ENCODE assay signal across 8 cellular contexts in the genomic region with DNA sequence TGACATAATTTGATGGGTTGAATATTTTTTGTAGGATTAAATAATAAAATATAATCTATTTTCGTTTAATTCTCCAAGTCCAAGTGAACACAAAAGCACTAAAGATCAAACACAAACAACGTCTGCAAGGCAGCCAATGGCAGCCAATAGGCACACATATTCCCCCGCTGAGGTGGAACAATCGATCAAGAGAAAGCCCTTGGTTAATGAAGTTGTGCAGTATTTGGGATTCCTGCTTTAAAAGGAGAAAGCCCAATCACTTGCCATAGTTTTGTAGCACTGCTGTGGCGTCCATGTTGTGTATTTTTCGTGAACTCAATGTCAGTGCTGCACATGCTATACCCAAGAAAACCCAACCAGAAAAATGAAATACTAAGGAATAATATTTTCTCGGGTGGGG. TPM values are rescaled to one million over a fixed set of nuclear protein-coding genes. Genes with fewer than 3 reads are reported as not detected.
DNase-seq lines count a peak whose midpoint lies in the region; ATAC-seq and TF ChIP-seq lines count a peak whose summit lies in the region.

No MANE protein-coding gene starts in this region.

- DNase-seq in activated naive CD4-positive, alpha-beta T cell treated with anti-CD3 and anti-CD28 coated beads for 36 hours, result no peak
- no peak for DNase-seq in activated naive CD4-positive, alpha-beta T cell treated with Interleukin-2 at 50 U/mL for 16 hours
- DNase-seq in Panc1 (ENCODE audit: low read depth, low spot score), result no peak
- no peak for DNase-seq in glutamatergic neuron
- DNase-seq in thoracic aorta (ENCODE audit: low spot score), result no peak
- DNase-seq in GM20000 (ENCODE audit: low spot score), result no peak
- DNase-seq in H4 (ENCODE audit: low spot score), result no peak

- intact Hi-C loops in activated naive CD4-positive, alpha-beta T cell treated with anti-CD3 and anti-CD28 coated beads for 36 hours (cut with micrococcal nuclease), result loop anchor here (1.0 kb wide), 3 partner anchors 11 to 72 kb away; a partner anchor contains a TSS
- intact Hi-C loops in Panc1 (cut with micrococcal nuclease; ENCODE audit: unreplicated experiment), result loop anchor here (5.0 to 10.0 kb wide), 2 partner anchors 69 to 101 kb away; a partner anchor contains a TSS

- BruUV-seq in Panc1 (replicated peaks; lab: Mats Ljungman, UMichigan), result TSS peak; percentile 81

- H3K36me3 ChIP-seq in Panc1 (ENCODE audit: control insufficient read depth, insufficient read depth, low read length) (no peaks in the 10 kb centered on the region; the same call in 1 of the 2 replicates), thoracic aorta (no peaks in the 10 kb centered on the region)

- peaks cover 7% of the 10 kb centered on the region for H3K36me3 Mint-ChIP-seq in activated naive CD4-positive, alpha-beta T cell treated with anti-CD3 and anti-CD28 coated beads for 36 hours (ENCODE audit: low read depth)
- no peaks in the 10 kb centered on the region for H3K36me3 Mint-ChIP-seq in glutamatergic neuron (ENCODE audit: unreplicated experiment)

- no peak overlapping the region for H3K27ac Mint-ChIP-seq in activated naive CD4-positive, alpha-beta T cell treated with anti-CD3 and anti-CD28 coated beads for 36 hours
- H3K27ac Mint-ChIP-seq in glutamatergic neuron (ENCODE audit: unreplicated experiment), result no peak overlapping the region

- H3K27ac ChIP-seq in Panc1 (ENCODE audit: low read length) (no peak overlapping the region; the same call in 1 of the 2 replicates), thoracic aorta (peak overlapping the region in 1 of 2 donors; percentile 95)

- H3K4me3 ChIP-seq in Panc1 (ENCODE audit: low read depth in 2 of 2, low read length in 2 of 2) (peak overlapping the region; percentile 74 to 92), thoracic aorta (peak overlapping the region; percentile 96)

- H3K4me1 ChIP-seq in Panc1 (ENCODE audit: control insufficient read depth, insufficient read depth, low read length), result no peaks in the 10 kb centered on the region; the same call in 1 of the 2 replicates
- peaks cover 29 to 49% of the 10 kb centered on the region in 2 donors for H3K4me1 ChIP-seq in thoracic aorta (ENCODE audit: control insufficient read depth in 1 of 2, low read depth in 2 of 2)

- in situ Hi-C loops in Panc1 (cut with HindIII; ENCODE audit: low pct_unique_long_range_greater_than_20kb, low sequenced_read_pairs), result no loop called here

- POLR2A ChIA-PET in Panc1 (lab: Charles Lee), result no interaction called here

- no peaks in the 10 kb centered on the region for H3K27me3 Mint-ChIP-seq in activated naive CD4-positive, alpha-beta T cell treated with anti-CD3 and anti-CD28 coated beads for 36 hours (ENCODE audit: low read depth)
- H3K27me3 Mint-ChIP-seq in glutamatergic neuron (ENCODE audit: unreplicated experiment), result peaks cover 9% of the 10 kb centered on the region

- H3K9me3 ChIP-seq in Panc1 (ENCODE audit: control insufficient read depth, insufficient read depth, low read depth, low read length) (no peaks in the 10 kb centered on the region), thoracic aorta (no peaks in the 10 kb centered on the region)

- peak overlapping the region; percentile 89 for H3K4me3 Mint-ChIP-seq in activated naive CD4-positive, alpha-beta T cell treated with anti-CD3 and anti-CD28 coated beads for 36 hours
- peak overlapping the region; percentile 93 for H3K4me3 Mint-ChIP-seq in glutamatergic neuron (ENCODE audit: unreplicated experiment)

- TF ChIP-seq CTCF in Panc1 (IDR thresholded peaks at IDR 0.05) (no peak), glutamatergic neuron (IDR thresholded peaks at IDR 0.05; ENCODE audit: partially characterized antibody, unreplicated experiment) (no peak), thoracic aorta (IDR thresholded peaks at IDR 0.05) (no peak), GM20000 (IDR thresholded peaks at IDR 0.05; ENCODE audit: extremely low read depth, missing control alignments) (no peak)

- H3K27me3 ChIP-seq in Panc1 (ENCODE audit: control insufficient read depth, insufficient read depth, low read length) (no peaks in the 10 kb centered on the region), thoracic aorta (replicated peaks; ENCODE audit: insufficient read depth) (no peaks in the 10 kb centered on the region)

- ATAC-seq in Panc1, result no peak
- no peak for ATAC-seq in thoracic aorta (ENCODE audit: insufficient number of reproducible peaks, low FRiP score, low read depth)
- no peak for ATAC-seq in GM21515 (IDR thresholded peaks at IDR 0.05; ENCODE audit: unreplicated experiment)

- no peaks in the 10 kb centered on the region for H3K9me3 Mint-ChIP-seq in activated naive CD4-positive, alpha-beta T cell treated with anti-CD3 and anti-CD28 coated beads for 36 hours
- H3K9me3 Mint-ChIP-seq in glutamatergic neuron (ENCODE audit: unreplicated experiment), result peaks cover 8% of the 10 kb centered on the region

- peaks cover 51% of the 10 kb centered on the region for H3K4me1 Mint-ChIP-seq in activated naive CD4-positive, alpha-beta T cell treated with anti-CD3 and anti-CD28 coated beads for 36 hours (ENCODE audit: low read depth)
- H3K4me1 Mint-ChIP-seq in glutamatergic neuron (ENCODE audit: low read depth, unreplicated experiment), result peaks cover 11% of the 10 kb centered on the region

- CTCF ChIA-PET in activated naive CD4-positive, alpha-beta T cell treated with anti-CD3 and anti-CD28 coated beads for 36 hours (lab: Charles Lee), result interaction anchor here (1.5 to 3.2 kb wide), 2 partner anchors 20 to 197 kb away, joined by 5 to 31 read pairs; no protein-coding TSS in a partner anchor
- CTCF ChIA-PET in Panc1 (lab: Charles Lee), result interaction anchor here (0.6 kb wide), 1 partner anchor 659 kb away, joined by 4 read pairs; no protein-coding TSS in a partner anchor

RNA-seq across cellular contexts. Expression of a gene that starts 1.5 kb away (rescaled TPM):
- 10 to 100 TPM; 40.5 to 43.4 TPM for total RNA-seq in activated naive CD4-positive, alpha-beta T cell treated with anti-CD3 and anti-CD28 coated beads for 36 hours
- total RNA-seq in Panc1 (2021; ENCODE audit: unreplicated experiment) (34.5 TPM), glutamatergic neuron (ENCODE audit: unreplicated experiment) (74.8 TPM), thoracic aorta (100 to 1,000 TPM in 1 of 2 donors, 10 to 100 TPM in 1; 74.2 to 117 TPM)
- 56.6 TPM for polyA plus RNA-seq in Panc1 (2012; ENCODE audit: insufficient read length)
- 61.9 and 79.6 TPM in 2 replicates for total RNA-seq in H4 (2014; rRNA removed; shearing (Covaris generic))
